In genomic region chr7:25876092-25876491, GRCh38 we compare ENCODE assay signal across 35 cellular contexts.
"Had no signal": no experiment of that assay in that cellular context is flagged by ENCODE, and none has a peak within 500 bp of the region (broad histone marks: within the 10 kb centered on the region; RNA-seq: fewer than 3 reads in every experiment).

No MANE protein-coding gene starts in this region.

- DNase-seq: Kasumi-1, MG63, MM.1S, MV-4-11, NCI-H1048, NCI-H1092, NCI-H1092 treated with DMSO at 0.1 percent for 48 hours, NCI-H1105, NCI-H1105 treated with DMSO at 0.1 percent for 48 hours, NCI-H1417, NCI-H1417 treated with DMSO at 0.1 percent for 48 hours, NCI-H1436, NCI-H1436 treated with DMSO at 0.1 percent for 48 hours, NCI-H146, NCI-H1694, NCI-H1694 treated with DMSO at 0.1 percent for 48 hours, NCI-H187, NCI-H187 treated with DMSO at 0.1 percent for 48 hours, NCI-H1930, NCI-H2029, NCI-H2029 treated with DMSO at 0.1 percent for 48 hours, NCI-H2081, NCI-H2081 treated with DMSO at 0.1 percent for 48 hours, NCI-H2107, NCI-H2171, NCI-H2171 treated with DMSO at 0.1 percent for 48 hours, NCI-H2227 treated with DMSO at 0.1 percent for 48 hours, NCI-H226, NCI-H345, NCI-H446, NCI-H446 treated with DMSO at 0.1 percent for 48 hours, NCI-H510A, NCI-H510A treated with DMSO at 0.1 percent for 48 hours, NCI-H524, NCI-H524 treated with DMSO at 0.1 percent for 48 hours had no signal

- H3K36me3 ChIP-seq: MG63 had no signal

- H3K4me3 ChIP-seq: MG63 had no signal

- H3K9me3 ChIP-seq: MG63 had no signal
